In the genomic region with DNA sequence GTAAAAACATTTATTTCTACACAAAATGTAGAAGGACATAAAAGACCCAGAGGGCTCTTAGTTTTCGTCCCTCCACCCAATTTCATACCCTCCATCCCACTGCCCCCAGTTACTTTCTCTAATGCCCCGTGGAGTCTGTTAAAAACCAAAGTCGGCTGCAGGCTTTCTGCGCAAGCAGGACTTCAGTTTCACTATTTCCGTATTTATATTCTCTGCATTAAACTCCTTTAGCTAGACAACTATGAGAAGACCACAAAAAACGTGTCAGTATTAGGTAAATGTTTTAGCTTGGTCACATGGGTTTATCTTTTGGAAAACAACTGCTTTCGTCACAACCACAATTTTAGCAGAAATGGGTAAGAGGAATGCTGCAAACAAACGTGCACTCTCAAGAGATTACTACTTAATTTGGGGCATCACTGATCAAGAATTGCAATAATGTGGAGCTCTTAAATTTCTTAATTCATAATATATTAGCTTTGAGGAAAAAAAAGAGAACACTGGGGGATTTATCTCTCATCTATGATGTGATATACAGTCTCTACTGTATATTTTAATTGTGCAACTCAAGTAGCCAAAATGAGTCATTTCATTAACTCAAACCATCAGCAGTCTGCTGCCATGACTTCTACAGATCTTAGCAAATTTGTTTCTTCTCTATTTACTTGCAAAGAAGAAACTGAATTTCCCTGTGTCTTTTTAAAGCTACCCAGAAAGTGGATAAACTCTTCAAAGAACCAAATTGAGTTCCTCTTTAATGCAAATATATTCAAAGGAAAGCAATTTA, we compare ENCODE assay signal across 8 cellular contexts. TPM values are rescaled to one million over a fixed set of nuclear protein-coding genes. Genes with fewer than 3 reads are reported as not detected.
DNase-seq lines count a peak whose midpoint lies in the region; ATAC-seq and TF ChIP-seq lines count a peak whose summit lies in the region.

No MANE protein-coding gene starts in this region.

- no peaks in the 10 kb centered on the region for H3K9me3 Mint-ChIP-seq in activated CD8-positive, alpha-beta T cell treated with anti-CD3 and anti-CD28 coated beads, Interleukin-2, amount 10 ng/mL, durations not matched to agents 7 days and 5 days (ENCODE audit: insufficient read depth)

- H3K4me1 Mint-ChIP-seq in activated CD8-positive, alpha-beta T cell treated with anti-CD3 and anti-CD28 coated beads, Interleukin-2, amount 10 ng/mL, durations not matched to agents 7 days and 5 days (ENCODE audit: low read depth): peaks cover 36% of the 10 kb centered on the region

- peak overlapping the region; percentile 65 for H3K4me3 ChIP-seq in GM06990 (replicated peaks; ENCODE audit: low read depth, low read length)
- H3K4me3 ChIP-seq in rectal smooth muscle tissue (ENCODE audit: low read length): peak overlapping the region; percentile 96

- H3K27me3 ChIP-seq in GM06990 (replicated peaks; ENCODE audit: control insufficient read depth, insufficient read depth, low read length) (no peaks in the 10 kb centered on the region), foreskin keratinocyte (no peaks in the 10 kb centered on the region), rectal smooth muscle tissue (ENCODE audit: control insufficient read depth, insufficient read depth, low read length) (no peaks in the 10 kb centered on the region)

- no peak for TF ChIP-seq CTCF in GM06990 (IDR thresholded peaks at IDR 0.05; ENCODE audit: insufficient read depth, low read length, poor library complexity, severe bottlenecking)
- no peak for TF ChIP-seq CTCF in foreskin keratinocyte (conservative IDR thresholded peaks at IDR 0.05)

- peak; percentile 44 for DNase-seq in GM06990 (ENCODE audit: extremely low read depth, insufficient read length)
- DNase-seq in HT-29 (ENCODE audit: low spot score): peak; percentile 5
- peak; percentile 34 for DNase-seq in activated CD8-positive, alpha-beta T cell treated with anti-CD3 and anti-CD28 coated beads, Interleukin-2, amount 10 ng/mL, durations not matched to agents 7 days and 5 days
- peak; percentile 26 to 46 for DNase-seq in foreskin keratinocyte
- DNase-seq in DMS114 treated with DMSO at 0.1 percent for 48 hours (lab: John Stamatoyannopoulos, UW; ENCODE audit: unreplicated experiment): no peak
- DNase-seq in NCI-H524 treated with DMSO at 0.1 percent for 48 hours (lab: John Stamatoyannopoulos, UW): no peak

- CTCF ChIA-PET in activated CD8-positive, alpha-beta T cell treated with anti-CD3 and anti-CD28 coated beads, Interleukin-2, amount 10 ng/mL, durations not matched to agents 7 days and 5 days (lab: Charles Lee): interaction anchor here (1.2 to 1.9 kb wide), 4 partner anchors 130 to 168 kb away, joined by 3 to 5 read pairs (median 4); no protein-coding TSS in a partner anchor

- peak overlapping the region; percentile 98 for H3K27ac Mint-ChIP-seq in activated CD8-positive, alpha-beta T cell treated with anti-CD3 and anti-CD28 coated beads, Interleukin-2, amount 10 ng/mL, durations not matched to agents 7 days and 5 days

- POLR2A ChIA-PET in activated CD8-positive, alpha-beta T cell treated with anti-CD3 and anti-CD28 coated beads, Interleukin-2, amount 10 ng/mL, durations not matched to agents 7 days and 5 days (lab: Charles Lee): no interaction called here

- H3K4me3 Mint-ChIP-seq in activated CD8-positive, alpha-beta T cell treated with anti-CD3 and anti-CD28 coated beads, Interleukin-2, amount 10 ng/mL, durations not matched to agents 7 days and 5 days: peak overlapping the region; percentile 92

- peaks cover 3% of the 10 kb centered on the region for H3K36me3 Mint-ChIP-seq in activated CD8-positive, alpha-beta T cell treated with anti-CD3 and anti-CD28 coated beads, Interleukin-2, amount 10 ng/mL, durations not matched to agents 7 days and 5 days (ENCODE audit: low read depth)

- peak overlapping the region; percentile 34 for H3K9ac ChIP-seq in rectal smooth muscle tissue (ENCODE audit: low read length)

- H3K36me3 ChIP-seq in GM06990 (ENCODE audit: control insufficient read depth, insufficient read depth, low read length) (no peaks in the 10 kb centered on the region), rectal smooth muscle tissue (ENCODE audit: control insufficient read depth, insufficient read depth, low read length) (no peaks in the 10 kb centered on the region)

- peaks cover 4% of the 10 kb centered on the region for H3K27me3 Mint-ChIP-seq in activated CD8-positive, alpha-beta T cell treated with anti-CD3 and anti-CD28 coated beads, Interleukin-2, amount 10 ng/mL, durations not matched to agents 7 days and 5 days (ENCODE audit: low read depth)

- ATAC-seq in GM21423 (IDR thresholded peaks at IDR 0.05; ENCODE audit: unreplicated experiment) (peak; percentile 12), foreskin keratinocyte (peak; percentile 40)
- peak; percentile 11 for ATAC-seq in activated CD8-positive, alpha-beta T cell treated with anti-CD3 and anti-CD28 coated beads, Interleukin-2, amount 10 ng/mL, durations not matched to agents 7 days and 5 days

- peaks cover 30% of the 10 kb centered on the region for H3K4me1 ChIP-seq in foreskin keratinocyte
- H3K4me1 ChIP-seq in rectal smooth muscle tissue (ENCODE audit: control insufficient read depth, insufficient read depth, low read length): peaks cover 19% of the 10 kb centered on the region

- peak overlapping the region; percentile 85 for H3K27ac ChIP-seq in foreskin keratinocyte
- H3K27ac ChIP-seq in rectal smooth muscle tissue (ENCODE audit: low read depth, low read length): peak overlapping the region; percentile 94

RNA-seq across cellular contexts. Expression of gene NSMCE3, which starts 0.7 kb away (rescaled TPM):
- 8.3 and 8.5 TPM in 2 replicates for total RNA-seq in HT-29 (2014; rRNA removed; shearing (Covaris generic))
- 1 to 10 TPM; 8.7 to 9.1 TPM for total RNA-seq in activated CD8-positive, alpha-beta T cell treated with anti-CD3 and anti-CD28 coated beads, Interleukin-2, amount 10 ng/mL, durations not matched to agents 7 days and 5 days
- 7.4 and 7.9 TPM in 2 replicates for total RNA-seq in foreskin keratinocyte
- polyA plus RNA-seq in foreskin keratinocyte: 6.6 and 6.9 TPM in 2 replicates

Comparison
In these comparisons a context has a peak if more than half of its experiments do, and no peak if none do; other contexts are left out.
1. DNase-seq: peak in GM06990 (single experiment), HT-29 (single experiment), activated CD8-positive, alpha-beta T cell treated with anti-CD3 and anti-CD28 coated beads, Interleukin-2, amount 10 ng/mL, durations not matched to agents 7 days and 5 days (single experiment) and foreskin keratinocyte (2 of 2); none in DMS114 treated with DMSO at 0.1 percent for 48 hours (single experiment) and NCI-H524 treated with DMSO at 0.1 percent for 48 hours (single experiment).
2. Peak in every context shown above with its lines, with median percentiles within 50 percentile points of each other: ATAC-seq.